In genomic region chr19:51316688-51317087, GRCh38 we compare ENCODE assay signal across 1 cellular context.
TF ChIP-seq lines count a peak whose summit lies in the region.

No MANE protein-coding gene starts in this region.

TF ChIP-seq in GM23338, 12 proteins besides CTCF, POLR2A, EP300 and RAD21 (continued from another document):
- no peak for TF ChIP-seq ETS1 (IDR thresholded peaks at IDR 0.05)
- no peak for TF ChIP-seq EZH2phosphoT487 (IDR thresholded peaks at IDR 0.05; ENCODE audit: unreplicated experiment)
- TF ChIP-seq ZNF331 (CRISPR knock-in tag; IDR thresholded peaks at IDR 0.05; ENCODE audit: low read depth): no peak
- TF ChIP-seq ZNF114 (CRISPR knock-in tag; IDR thresholded peaks at IDR 0.05): no peak
- TF ChIP-seq ZNF462 (CRISPR knock-in tag; IDR thresholded peaks at IDR 0.05): no peak
- TF ChIP-seq, protein P1, sequence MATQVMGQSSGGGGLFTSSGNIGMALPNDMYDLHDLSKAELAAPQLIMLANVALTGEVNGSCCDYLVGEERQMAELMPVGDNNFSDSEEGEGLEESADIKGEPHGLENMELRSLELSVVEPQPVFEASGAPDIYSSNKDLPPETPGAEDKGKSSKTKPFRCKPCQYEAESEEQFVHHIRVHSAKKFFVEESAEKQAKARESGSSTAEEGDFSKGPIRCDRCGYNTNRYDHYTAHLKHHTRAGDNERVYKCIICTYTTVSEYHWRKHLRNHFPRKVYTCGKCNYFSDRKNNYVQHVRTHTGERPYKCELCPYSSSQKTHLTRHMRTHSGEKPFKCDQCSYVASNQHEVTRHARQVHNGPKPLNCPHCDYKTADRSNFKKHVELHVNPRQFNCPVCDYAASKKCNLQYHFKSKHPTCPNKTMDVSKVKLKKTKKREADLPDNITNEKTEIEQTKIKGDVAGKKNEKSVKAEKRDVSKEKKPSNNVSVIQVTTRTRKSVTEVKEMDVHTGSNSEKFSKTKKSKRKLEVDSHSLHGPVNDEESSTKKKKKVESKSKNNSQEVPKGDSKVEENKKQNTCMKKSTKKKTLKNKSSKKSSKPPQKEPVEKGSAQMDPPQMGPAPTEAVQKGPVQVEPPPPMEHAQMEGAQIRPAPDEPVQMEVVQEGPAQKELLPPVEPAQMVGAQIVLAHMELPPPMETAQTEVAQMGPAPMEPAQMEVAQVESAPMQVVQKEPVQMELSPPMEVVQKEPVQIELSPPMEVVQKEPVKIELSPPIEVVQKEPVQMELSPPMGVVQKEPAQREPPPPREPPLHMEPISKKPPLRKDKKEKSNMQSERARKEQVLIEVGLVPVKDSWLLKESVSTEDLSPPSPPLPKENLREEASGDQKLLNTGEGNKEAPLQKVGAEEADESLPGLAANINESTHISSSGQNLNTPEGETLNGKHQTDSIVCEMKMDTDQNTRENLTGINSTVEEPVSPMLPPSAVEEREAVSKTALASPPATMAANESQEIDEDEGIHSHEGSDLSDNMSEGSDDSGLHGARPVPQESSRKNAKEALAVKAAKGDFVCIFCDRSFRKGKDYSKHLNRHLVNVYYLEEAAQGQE (IDR thresholded peaks at IDR 0.05; ENCODE audit: unreplicated experiment): no peak
